ENCODE assay signal across 19 cellular contexts in the genomic region with DNA sequence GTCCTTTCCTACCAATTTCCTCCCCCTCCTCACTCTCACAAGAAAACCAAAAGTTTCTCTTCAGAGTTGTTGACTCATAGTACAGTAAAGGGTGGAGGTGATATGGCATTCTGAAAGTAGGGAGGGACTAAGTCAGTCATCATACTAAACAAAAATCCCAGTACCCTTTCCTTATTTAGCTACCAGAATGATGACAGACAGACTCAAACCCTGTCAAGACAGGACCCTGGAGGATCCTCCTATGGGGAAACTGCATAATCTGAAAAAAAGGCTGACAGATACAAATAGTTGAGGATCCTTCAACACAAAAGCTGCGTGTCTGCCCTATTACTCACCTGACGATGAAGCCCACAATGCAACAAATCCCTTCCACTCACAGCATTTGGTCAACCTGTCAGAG. TPM values are rescaled to one million over a fixed set of nuclear protein-coding genes. Genes with fewer than 3 reads are reported as not detected.
"Had no signal": no experiment of that assay in that cellular context is flagged by ENCODE, and none has a peak within 500 bp of the region (broad histone marks: within the 10 kb centered on the region; RNA-seq: fewer than 3 reads in every experiment).

No MANE protein-coding gene starts in this region.

- DNase-seq: activated CD4-positive, alpha-beta T cell treated with anti-CD3 and anti-CD28 coated beads for 4 hours; activated naive CD4-positive, alpha-beta T cell; adrenal gland; dorsolateral prefrontal cortex; heart left ventricle; kidney; left ventricle myocardium inferior; ovary; stimulated activated CD4-positive, alpha-beta T cell treated with anti-CD3 and anti-CD28 coated beads, Interleukin-2, amount 100 ng/mL, for 48 hours; stimulated activated CD8-positive, alpha-beta memory T cell treated with anti-CD3 and anti-CD28 coated beads, Interleukin-4, amount 100 ng/mL, for 48 hours; stomach; SW 1271 had no signal

- H3K4me1 Mint-ChIP-seq: brain had no signal

- H3K4me3 Mint-ChIP-seq: brain; neural progenitor cell; T-helper 2 cell treated with Interferon-gamma antibody and Interleukin-4, amounts not matched to agents 5 μg/mL and 100 μg/mL, for 36 hours had no signal

- H3K36me3 Mint-ChIP-seq: brain, neural progenitor cell had no signal

- H3K4me1 ChIP-seq: adrenal gland, heart left ventricle, left ventricle myocardium inferior, neural progenitor cell, stomach had no signal

- ATAC-seq: heart left ventricle had no signal

- H3K9me3 ChIP-seq: adrenal gland, ovary, SJSA1, thoracic aorta had no signal

- H3K4me3 ChIP-seq: adrenal gland, dorsolateral prefrontal cortex, heart left ventricle, left ventricle myocardium inferior, neural progenitor cell, ovary, SJSA1, stomach, thoracic aorta had no signal

- H3K27ac Mint-ChIP-seq: brain; neural progenitor cell; T-helper 2 cell treated with Interferon-gamma antibody and Interleukin-4, amounts not matched to agents 5 μg/mL and 100 μg/mL, for 36 hours had no signal

- H3K36me3 ChIP-seq: adrenal gland, neural progenitor cell, ovary, SJSA1, stomach, thoracic aorta had no signal

- H3K27me3 Mint-ChIP-seq: brain had no signal

- H3K27me3 ChIP-seq: adrenal gland, heart left ventricle, ovary, SJSA1, stomach had no signal

- H3K27ac ChIP-seq: adrenal gland, dorsolateral prefrontal cortex, heart left ventricle, left ventricle myocardium inferior, neural progenitor cell, ovary, SJSA1, stomach, thoracic aorta, VCaP had no signal

RNA-seq across cellular contexts. Expression of gene CYSLTR2, which starts 55.5 kb away (rescaled TPM):
- total RNA-seq: chondrocyte, SJSA1 had no signal
